21 cellular contexts compared by ENCODE assay signal in the genomic region with DNA sequence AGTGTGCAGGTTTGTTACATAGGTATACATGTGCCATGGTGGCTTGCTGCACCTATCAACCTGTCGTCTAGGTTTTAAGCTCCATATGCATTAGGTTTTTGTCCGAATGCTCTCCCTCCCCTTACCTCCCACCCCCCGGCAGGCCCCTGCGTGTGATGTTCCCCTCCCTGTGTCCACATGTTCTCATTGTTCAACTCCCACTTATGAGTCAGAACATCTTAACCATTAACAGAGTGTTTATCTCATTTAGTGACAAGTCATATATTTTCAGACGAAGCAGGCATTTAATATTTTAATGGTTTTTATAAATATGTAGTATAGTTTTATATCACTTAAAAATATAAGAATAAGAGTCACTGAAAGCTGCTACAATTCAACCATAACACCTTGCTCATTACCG.
"Had no signal": no experiment of that assay in that cellular context is flagged by ENCODE, and none has a peak within 500 bp of the region (broad histone marks: within the 10 kb centered on the region; RNA-seq: fewer than 3 reads in every experiment).

No MANE protein-coding gene starts in this region.

- H3K4me1 ChIP-seq: body of pancreas, foreskin keratinocyte, lower lobe of right lung, prostate gland, right lobe of liver had no signal

- H3K36me3 ChIP-seq: lower lobe of right lung, prostate gland, right lobe of liver had no signal

- DNase-seq: activated CD4-positive, alpha-beta T cell treated with anti-CD3 and anti-CD28 coated beads, Interleukin-2, amount 10 ng/mL, durations not matched to agents 7 days and 5 days; activated CD4-positive, CD25-positive, alpha-beta regulatory T cell; activated CD8-positive, alpha-beta memory T cell treated with anti-CD3 and anti-CD28 coated beads, Interleukin-2, amount 50 U/mL, for 48 hours; activated gamma-delta T cell; activated T-cell treated with anti-CD3 and anti-CD28 coated beads, Interleukin-2, amount 50 U/mL, for 72 hours; amygdala; body of pancreas; caudate nucleus; foreskin keratinocyte; head of caudate nucleus; left cardiac atrium; lower lobe of right lung; midbrain; right lobe of liver had no signal

- H3K27ac ChIP-seq: body of pancreas, coronary artery, foreskin keratinocyte, lower lobe of right lung, prostate gland, right lobe of liver had no signal

- H3K4me3 ChIP-seq: body of pancreas, coronary artery, lower lobe of right lung, prostate gland, right lobe of liver had no signal

- ATAC-seq: activated T-cell treated with anti-CD3 and anti-CD28 coated beads, Interleukin-2, amount 50 U/mL, for 72 hours; body of pancreas; esophagus mucosa; foreskin keratinocyte; left cardiac atrium; lower lobe of right lung; right lobe of liver had no signal

- H3K4me3 Mint-ChIP-seq: activated CD4-positive, alpha-beta T cell treated with anti-CD3 and anti-CD28 coated beads, Interleukin-2, amount 10 ng/mL, durations not matched to agents 7 days and 5 days; activated naive CD8-positive, alpha-beta T cell; activated T-cell treated with anti-CD3 and anti-CD28 coated beads, Interleukin-2, amount 50 U/mL, for 72 hours; stimulated activated naive CD8-positive, alpha-beta T cell treated with anti-CD3 and anti-CD28 coated beads, Interleukin-15, Interleukin-2, amounts not matched to agents 100 ng/mL and 50 ng/mL, for 24 hours; T-helper 2 cell treated with Interferon-gamma antibody and Interleukin-4, amounts not matched to agents 5 μg/mL and 100 μg/mL, for 36 hours; type B pancreatic cell had no signal

- H3K27me3 Mint-ChIP-seq: activated CD4-positive, alpha-beta T cell treated with anti-CD3 and anti-CD28 coated beads, Interleukin-2, amount 10 ng/mL, durations not matched to agents 7 days and 5 days; activated naive CD8-positive, alpha-beta T cell; stimulated activated naive CD8-positive, alpha-beta T cell treated with anti-CD3 and anti-CD28 coated beads, Interleukin-15, Interleukin-2, amounts not matched to agents 100 ng/mL and 50 ng/mL, for 24 hours; type B pancreatic cell had no signal

- H3K36me3 Mint-ChIP-seq: activated naive CD8-positive, alpha-beta T cell; type B pancreatic cell had no signal

- H3K9me3 ChIP-seq: body of pancreas, lower lobe of right lung, prostate gland, right lobe of liver had no signal

- H3K27me3 ChIP-seq: body of pancreas, foreskin keratinocyte, right lobe of liver had no signal

- H3K27ac Mint-ChIP-seq: activated CD4-positive, alpha-beta T cell treated with anti-CD3 and anti-CD28 coated beads, Interleukin-2, amount 10 ng/mL, durations not matched to agents 7 days and 5 days; activated naive CD8-positive, alpha-beta T cell; activated T-cell treated with anti-CD3 and anti-CD28 coated beads, Interleukin-2, amount 50 U/mL, for 72 hours; stimulated activated naive CD8-positive, alpha-beta T cell treated with anti-CD3 and anti-CD28 coated beads, Interleukin-15, Interleukin-2, amounts not matched to agents 100 ng/mL and 50 ng/mL, for 24 hours; T-helper 2 cell treated with Interferon-gamma antibody and Interleukin-4, amounts not matched to agents 5 μg/mL and 100 μg/mL, for 36 hours; type B pancreatic cell had no signal

- H3K9me3 Mint-ChIP-seq: type B pancreatic cell had no signal

- H3K4me1 Mint-ChIP-seq: activated CD4-positive, alpha-beta T cell treated with anti-CD3 and anti-CD28 coated beads, Interleukin-2, amount 10 ng/mL, durations not matched to agents 7 days and 5 days had no signal
